ENCODE assay signal across 21 cellular contexts in genomic region chr5:178080618-178081410, GRCh38. TPM values are rescaled to one million over a fixed set of nuclear protein-coding genes. Genes with fewer than 3 reads are reported as not detected.
DNase-seq lines count a peak whose midpoint lies in the region; ATAC-seq and TF ChIP-seq lines count a peak whose summit lies in the region.
"Had no signal": no experiment of that assay in that cellular context is flagged by ENCODE, and none has a peak within 500 bp of the region (broad histone marks: within the 10 kb centered on the region; RNA-seq: fewer than 3 reads in every experiment).

No MANE protein-coding gene starts in this region.

- POLR2A ChIA-PET in HEK293T (lab: Yijun Ruan, JAX): interaction anchor here (1.1 kb wide), 2 partner anchors 68 to 73 kb away, joined by 3 to 4 read pairs; partner anchors contain the start of gene NHP2
- POLR2A ChIA-PET in naive thymus-derived CD8-positive, alpha-beta T cell (lab: Charles Lee): interaction anchor here (0.9 kb wide), 1 partner anchor 51 kb away, joined by 7 read pairs; no protein-coding TSS in a partner anchor

- H4K12ac ChIP-seq in trophoblast cell (ENCODE audit: low read depth, low read length): no peak overlapping the region

- peak overlapping the region; percentile 3 for H2BK5ac ChIP-seq in trophoblast cell (ENCODE audit: low read depth, low read length, poor library complexity)

- peak; percentile 4 for DNase-seq in HEK293T (ENCODE audit: extremely low spot score)
- DNase-seq in endothelial cell (ENCODE audit: low spot score): no peak
- peak; percentile 97 to 99 for DNase-seq in trophoblast cell
- DNase-seq in T-helper 9 cell: no peak
- DNase-seq in naive thymus-derived CD8-positive, alpha-beta T cell: no peak
- no peak for DNase-seq in glomerular visceral epithelial cell (ENCODE audit: extremely low spot score)
- DNase-seq: CD8-positive, alpha-beta T cell; DMS 273 treated with DMSO at 0.1 percent for 48 hours; DMS79 treated with DMSO at 0.1 percent for 48 hours; KBM-7; MG63; NCI-H1105 treated with DMSO at 0.1 percent for 48 hours; NCI-H146; NCI-H1930; NCI-H446; NCI-H524 treated with DMSO at 0.1 percent for 48 hours; NCI-H774 had no signal

- peak overlapping the region; percentile 64 for H3K27ac Mint-ChIP-seq in endothelial cell (ENCODE audit: unreplicated experiment)
- peak overlapping the region in 1 of 10 donors; percentile 25 for H3K27ac Mint-ChIP-seq in naive thymus-derived CD8-positive, alpha-beta T cell
- H3K27ac Mint-ChIP-seq: CD8-positive, alpha-beta T cell had no signal

- H3K79me2 ChIP-seq in trophoblast cell (ENCODE audit: control insufficient read depth, insufficient read depth, low read length, poor library complexity): no peaks in the 10 kb centered on the region

- H3K4me1 ChIP-seq in trophoblast cell (ENCODE audit: control insufficient read depth in 1 of 2, insufficient read depth in 2 of 2, low read length in 2 of 2): peaks cover 18 to 30% of the 10 kb centered on the region in 2 experiments
- H3K4me1 ChIP-seq: Caco-2 had no signal

- no peak overlapping the region for H3K18ac ChIP-seq in trophoblast cell (ENCODE audit: low read length)

- no peaks in the 10 kb centered on the region for H3K9me3 ChIP-seq in trophoblast cell (ENCODE audit: insufficient read depth, low read depth, low read length)
- H3K9me3 ChIP-seq: BLaER1 treated with 17β-estradiol and CSF1 and Interleukin-3, amounts not matched to agents 10 nM and 100 nM; Caco-2; MG63 had no signal

- TF ChIP-seq CTCF in C4-2B (conservative IDR thresholded peaks at IDR 0.05) (no peak), endothelial cell (IDR thresholded peaks at IDR 0.05; ENCODE audit: unreplicated experiment) (no peak)

- H2BK12ac ChIP-seq in trophoblast cell (ENCODE audit: low read length): no peak overlapping the region

- WGBS in trophoblast cell (ENCODE audit: extremely low coverage, insufficient coverage, insufficient read length): no CpG with 5 or more reads among the region's 9 CpGs

- H3K36me3 Mint-ChIP-seq in endothelial cell (ENCODE audit: low read depth, unreplicated experiment): peaks cover 4% of the 10 kb centered on the region
- H3K36me3 Mint-ChIP-seq in naive thymus-derived CD8-positive, alpha-beta T cell: no peaks in the 10 kb centered on the region
- H3K36me3 Mint-ChIP-seq: CD8-positive, alpha-beta T cell had no signal

- H3K27me3 Mint-ChIP-seq in endothelial cell (ENCODE audit: unreplicated experiment): peaks cover 11% of the 10 kb centered on the region
- H3K27me3 Mint-ChIP-seq in naive thymus-derived CD8-positive, alpha-beta T cell: peaks cover 0 to 4% (median 2%) of the 10 kb centered on the region in 5 donors

- H3K9me3 Mint-ChIP-seq in endothelial cell (ENCODE audit: unreplicated experiment): no peaks in the 10 kb centered on the region
- H3K9me3 Mint-ChIP-seq in naive thymus-derived CD8-positive, alpha-beta T cell: no peaks in the 10 kb centered on the region
- H3K9me3 Mint-ChIP-seq: CD8-positive, alpha-beta T cell had no signal

- H2BK120ac ChIP-seq in trophoblast cell (ENCODE audit: insufficient read depth, low read length, poor library complexity): no peak overlapping the region

- no peak overlapping the region for H3K23ac ChIP-seq in trophoblast cell (ENCODE audit: low read length)

- peak overlapping the region; percentile 41 for H3K4me2 ChIP-seq in trophoblast cell (ENCODE audit: low read length)
- H3K4me2 ChIP-seq: BLaER1 treated with 17β-estradiol and CSF1 and Interleukin-3, amounts not matched to agents 10 nM and 100 nM had no signal

- H3K4me1 Mint-ChIP-seq in endothelial cell (ENCODE audit: unreplicated experiment): peaks cover 26% of the 10 kb centered on the region
- peaks cover 3 to 7% (median 6%) of the 10 kb centered on the region in 4 donors for H3K4me1 Mint-ChIP-seq in naive thymus-derived CD8-positive, alpha-beta T cell

- H3K27ac ChIP-seq in C4-2B (peak overlapping the region; percentile 22), trophoblast cell (ENCODE audit: low read depth, low read length) (peak overlapping the region; percentile 50)
- H3K27ac ChIP-seq: BLaER1 treated with 17β-estradiol and CSF1 and Interleukin-3, amounts not matched to agents 10 nM and 100 nM had no signal

- CTCF ChIA-PET in HEK293T (lab: Yijun Ruan, JAX): interaction anchor here (0.6 kb wide), 1 partner anchor 9 kb away, joined by 3 read pairs; no protein-coding TSS in a partner anchor

- H2AFZ ChIP-seq in trophoblast cell (ENCODE audit: insufficient read depth, low read length, poor library complexity): no peak overlapping the region

- no peaks in the 10 kb centered on the region for H3K36me3 ChIP-seq in trophoblast cell (ENCODE audit: control insufficient read depth in 1 of 2, insufficient read depth in 2 of 2, low read length in 2 of 2)
- H3K36me3 ChIP-seq: BLaER1 treated with 17β-estradiol and CSF1 and Interleukin-3, amounts not matched to agents 10 nM and 100 nM; MG63 had no signal

- no peak overlapping the region for H4K8ac ChIP-seq in trophoblast cell (ENCODE audit: low read depth, low read length)

- no peak overlapping the region for H3K4me3 ChIP-seq in trophoblast cell (ENCODE audit: low read depth, low read length)
- H3K4me3 ChIP-seq: BLaER1 treated with 17β-estradiol and CSF1 and Interleukin-3, amounts not matched to agents 10 nM and 100 nM; MG63 had no signal

- no peak overlapping the region for H3K4ac ChIP-seq in trophoblast cell (ENCODE audit: low read depth, low read length)

- H3K14ac ChIP-seq in trophoblast cell (ENCODE audit: low read length): no peak overlapping the region

- ATAC-seq in naive thymus-derived CD8-positive, alpha-beta T cell: no peak
- ATAC-seq: CD8-positive, alpha-beta T cell; Right ventricle myocardium inferior had no signal

- peaks cover 7% of the 10 kb centered on the region for H3K79me1 ChIP-seq in trophoblast cell (ENCODE audit: low read length)

- peak overlapping the region; percentile 48 for H4K91ac ChIP-seq in trophoblast cell (ENCODE audit: low read depth, low read length)

- no peaks in the 10 kb centered on the region for H3K27me3 ChIP-seq in trophoblast cell (ENCODE audit: insufficient read depth, low read length)
- H3K27me3 ChIP-seq: BLaER1 treated with 17β-estradiol and CSF1 and Interleukin-3, amounts not matched to agents 10 nM and 100 nM; MG63 had no signal

- H2AK5ac ChIP-seq in trophoblast cell (ENCODE audit: low read length): no peak overlapping the region

- peak overlapping the region; percentile 10 for H3K4me3 Mint-ChIP-seq in endothelial cell (ENCODE audit: unreplicated experiment)
- H3K4me3 Mint-ChIP-seq in naive thymus-derived CD8-positive, alpha-beta T cell: no peak overlapping the region
- H3K4me3 Mint-ChIP-seq: CD8-positive, alpha-beta T cell had no signal

- H3K9ac ChIP-seq in trophoblast cell (ENCODE audit: low read length): no peak overlapping the region
- H3K9ac ChIP-seq: BLaER1 treated with 17β-estradiol and CSF1 and Interleukin-3, amounts not matched to agents 10 nM and 100 nM had no signal

TF ChIP-seq in HEK293T, 16 proteins besides CTCF, POLR2A, EP300 and RAD21:
- TF ChIP-seq L3MBTL2 (conservative IDR thresholded peaks at IDR 0.05) (no peak), FOXK2 (IDR thresholded peaks at IDR 0.05) (no peak), SP1 (IDR thresholded peaks at IDR 0.05) (no peak), SUZ12 (IDR thresholded peaks at IDR 0.05) (no peak), FOXA1 (IDR thresholded peaks at IDR 0.05) (no peak), HDGF (IDR thresholded peaks at IDR 0.05; ENCODE audit: borderline replicate concordance) (no peak), TARDBP (IDR thresholded peaks at IDR 0.05) (no peak), ZNF384 (IDR thresholded peaks at IDR 0.05) (no peak), FOXM1 (IDR thresholded peaks at IDR 0.05; ENCODE audit: borderline replicate concordance) (no peak), PKNOX1 (IDR thresholded peaks at IDR 0.05) (no peak), BHLHE40 (IDR thresholded peaks at IDR 0.05; ENCODE audit: borderline replicate concordance) (no peak), CTBP1 (IDR thresholded peaks at IDR 0.05; ENCODE audit: borderline replicate concordance) (no peak), NFRKB (IDR thresholded peaks at IDR 0.05) (no peak), LEF1 (IDR thresholded peaks at IDR 0.05; ENCODE audit: borderline replicate concordance) (no peak)

RNA-seq across cellular contexts. Expression of gene N4BP3, which starts 32.5 kb away (rescaled TPM):
- 107 TPM for total RNA-seq in endothelial cell (ENCODE audit: unreplicated experiment)
- polyA plus RNA-seq in trophoblast cell (2013): 3.0 and 3.2 TPM in 2 replicates
- 1 to 10 TPM; 7.0 to 7.2 TPM for total RNA-seq in naive thymus-derived CD8-positive, alpha-beta T cell
- polyA plus RNA-seq in naive thymus-derived CD8-positive, alpha-beta T cell: 1 to 10 TPM; 1.6 to 5.5 (median 2.0) TPM

RNA-seq across cellular contexts. Expression of gene RMND5B, which starts 50.0 kb away (rescaled TPM):
- 70.4 TPM for total RNA-seq in endothelial cell (ENCODE audit: unreplicated experiment)
- 12.7 and 13.7 TPM in 2 replicates for polyA plus RNA-seq in trophoblast cell (2013)
- total RNA-seq in naive thymus-derived CD8-positive, alpha-beta T cell: 10 to 100 TPM; 33.7 to 33.8 TPM
- 10 to 100 TPM; 24.9 to 39.0 (median 36.8) TPM for polyA plus RNA-seq in naive thymus-derived CD8-positive, alpha-beta T cell

Comparison
In these comparisons a context has a peak if more than half of its experiments do, and no peak if none do; other contexts are left out.
1. DNase-seq: peak in HEK293T (single experiment) and trophoblast cell (2 of 2); none in endothelial cell (single experiment), T-helper 9 cell (single experiment), naive thymus-derived CD8-positive, alpha-beta T cell (0 of 10) and glomerular visceral epithelial cell (single experiment).
2. RNA of gene N4BP3, which starts 32.5 kb away (total RNA-seq): 107 TPM in endothelial cell (single experiment); 7.0 to 7.2 TPM in naive thymus-derived CD8-positive, alpha-beta T cell; every median in the first group is over 10 times any median in the second.